Comparison of ENCODE assay signal across 8 cellular contexts in genomic region chr6:22025468-22026159, GRCh38.
DNase-seq lines count a peak whose midpoint lies in the region; ATAC-seq lines count a peak whose summit lies in the region.

No MANE protein-coding gene starts in this region.

- POLR2A ChIA-PET in activated naive CD8-positive, alpha-beta T cell treated with anti-CD3 and anti-CD28 coated beads, Interleukin-2, amount 10 ng/mL, durations not matched to agents 7 days and 5 days (lab: Charles Lee), result interaction anchor here (0.9 kb wide), 1 partner anchor 432 kb away, joined by 4 read pairs; the partner anchor contains the start of gene SOX4

- peak overlapping the region; percentile 37 for H3K27ac Mint-ChIP-seq in activated naive CD8-positive, alpha-beta T cell treated with anti-CD3 and anti-CD28 coated beads, Interleukin-2, amount 10 ng/mL, durations not matched to agents 7 days and 5 days

- peaks cover 16% of the 10 kb centered on the region for H3K4me1 Mint-ChIP-seq in activated naive CD8-positive, alpha-beta T cell treated with anti-CD3 and anti-CD28 coated beads, Interleukin-2, amount 10 ng/mL, durations not matched to agents 7 days and 5 days

- no peaks in the 10 kb centered on the region for H3K27me3 Mint-ChIP-seq in activated naive CD8-positive, alpha-beta T cell treated with anti-CD3 and anti-CD28 coated beads, Interleukin-2, amount 10 ng/mL, durations not matched to agents 7 days and 5 days

- H3K9me3 Mint-ChIP-seq in activated naive CD8-positive, alpha-beta T cell treated with anti-CD3 and anti-CD28 coated beads, Interleukin-2, amount 10 ng/mL, durations not matched to agents 7 days and 5 days, result peaks cover 8% of the 10 kb centered on the region

- DNase-seq in KBM-7, result peak; percentile 92
- no peak for DNase-seq in activated naive CD8-positive, alpha-beta T cell treated with anti-CD3 and anti-CD28 coated beads, Interleukin-2, amount 10 ng/mL, durations not matched to agents 7 days and 5 days
- DNase-seq in iPS DF 4.7 (ENCODE audit: extremely low read depth, low spot score), result peak; percentile 66
- DNase-seq in stimulated activated naive CD8-positive, alpha-beta T cell treated with anti-CD3 and anti-CD28 coated beads, Interleukin-15, Interleukin-2, amounts not matched to agents 100 U/mL and 50 U/mL, for 24 hours, result peak; percentile 5
- no peak for DNase-seq in stimulated activated naive CD4-positive, alpha-beta T cell treated with Interleukin-2 at 50 U/mL for 16 hours (lab: John Stamatoyannopoulos, UW)
- DNase-seq in T1000 (lab: John Stamatoyannopoulos, UW), result no peak

- H3K4me3 Mint-ChIP-seq in activated naive CD8-positive, alpha-beta T cell treated with anti-CD3 and anti-CD28 coated beads, Interleukin-2, amount 10 ng/mL, durations not matched to agents 7 days and 5 days, result peak overlapping the region; percentile 33

- in situ Hi-C loops in KBM-7 (cut with MboI; ENCODE audit: low pct_unique_long_range_greater_than_20kb, low sequenced_read_pairs), result no loop called here

- ATAC-seq in GM21526 (IDR thresholded peaks at IDR 0.05; ENCODE audit: low FRiP score, unreplicated experiment), result peak; percentile 63
- ATAC-seq in activated naive CD8-positive, alpha-beta T cell treated with anti-CD3 and anti-CD28 coated beads, Interleukin-2, amount 10 ng/mL, durations not matched to agents 7 days and 5 days (ENCODE audit: low read depth), result peak; percentile 60
- peak; percentile 47 for ATAC-seq in stimulated activated naive CD8-positive, alpha-beta T cell treated with anti-CD3 and anti-CD28 coated beads, Interleukin-15, Interleukin-2, amounts not matched to agents 100 U/mL and 50 U/mL, for 24 hours

- H3K36me3 Mint-ChIP-seq in activated naive CD8-positive, alpha-beta T cell treated with anti-CD3 and anti-CD28 coated beads, Interleukin-2, amount 10 ng/mL, durations not matched to agents 7 days and 5 days, result peaks cover 2% of the 10 kb centered on the region

- H3K4me3 ChIP-seq in GM08714 (ENCODE audit: low read length), result peak overlapping the region; percentile 70; the same call in 1 of the 2 replicates

Comparison
In these comparisons a context has a peak if more than half of its experiments do, and no peak if none do; other contexts are left out.
1. DNase-seq: peak in KBM-7 (single experiment), iPS DF 4.7 (single experiment) and stimulated activated naive CD8-positive, alpha-beta T cell treated with anti-CD3 and anti-CD28 coated beads, Interleukin-15, Interleukin-2, amounts not matched to agents 100 U/mL and 50 U/mL, for 24 hours (single experiment); none in activated naive CD8-positive, alpha-beta T cell treated with anti-CD3 and anti-CD28 coated beads, Interleukin-2, amount 10 ng/mL, durations not matched to agents 7 days and 5 days (single experiment), stimulated activated naive CD4-positive, alpha-beta T cell treated with Interleukin-2 at 50 U/mL for 16 hours (single experiment) and T1000 (single experiment).
2. Peak in every context shown above with its lines, with median percentiles within 50 percentile points of each other: ATAC-seq.